ENCODE assay signal across 9 cellular contexts in the genomic region with DNA sequence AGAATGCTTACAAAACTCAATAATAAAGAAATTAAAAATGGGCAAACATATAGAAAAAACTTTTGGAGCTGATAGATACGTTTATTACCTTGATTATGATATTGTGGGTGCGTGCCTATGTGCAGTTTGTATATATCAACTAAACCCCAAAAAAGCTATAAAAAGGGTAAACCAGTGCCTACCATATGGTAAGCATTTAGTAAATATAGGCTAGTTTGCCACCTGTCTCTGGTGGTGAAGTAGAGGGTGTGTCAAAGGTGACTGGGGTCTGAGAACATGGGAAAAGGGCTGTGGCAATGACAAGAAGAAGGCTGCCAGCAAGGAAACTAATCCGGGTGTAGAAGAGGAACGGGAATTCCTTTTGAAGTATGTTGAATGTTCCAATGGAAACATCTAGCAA. TPM values are rescaled to one million over a fixed set of nuclear protein-coding genes. Genes with fewer than 3 reads are reported as not detected.
"Had no signal": no experiment of that assay in that cellular context is flagged by ENCODE, and none has a peak within 500 bp of the region (broad histone marks: within the 10 kb centered on the region; RNA-seq: fewer than 3 reads in every experiment).

No MANE protein-coding gene starts in this region.

- H3K4me1 ChIP-seq: HAP-1 had no signal

- H3K4me3 Mint-ChIP-seq: HFFc6, IgD-negative memory B cell had no signal

- H3K9ac ChIP-seq: GM23248 had no signal

- DNase-seq: GM23248, GOT3, H7, HFFc6 had no signal

- H3K27ac ChIP-seq: GM23248, HL-60 had no signal

- H3K9me3 Mint-ChIP-seq: HFFc6, IgD-negative memory B cell had no signal

- H3K27ac Mint-ChIP-seq: HFFc6, IgD-negative memory B cell had no signal

- H3K4me3 ChIP-seq: GM23248, HAP-1 had no signal

- H3K36me3 Mint-ChIP-seq: IgD-negative memory B cell had no signal

- H3K9me3 ChIP-seq: HAP-1 had no signal

- ATAC-seq: HCT116, HepG2 had no signal

- H3K36me3 ChIP-seq: HAP-1 had no signal

RNA-seq across cellular contexts. Expression of a gene that starts 18.3 kb away (rescaled TPM):
- total RNA-seq: GM23248, HepG2, HFFc6 had no signal
